In genomic region chr3:127589600-127590281, GRCh38 we compare ENCODE assay signal across 8 cellular contexts. TPM values are rescaled to one million over a fixed set of nuclear protein-coding genes. Genes with fewer than 3 reads are reported as not detected.
DNase-seq lines count a peak whose midpoint lies in the region; ATAC-seq lines count a peak whose summit lies in the region.

No MANE protein-coding gene starts in this region.

- peak; percentile 31 for DNase-seq in activated naive CD4-positive, alpha-beta T cell treated with anti-CD3 and anti-CD28 coated beads for 36 hours
- no peak for DNase-seq in activated naive CD4-positive, alpha-beta T cell treated with Interleukin-2 at 50 U/mL for 16 hours
- peak; percentile 20 for DNase-seq in activated naive CD4-positive, alpha-beta T cell treated with anti-CD3 and anti-CD28 coated beads, Interleukin-2, amount 50 U/mL, for 16 hours
- DNase-seq in left cardiac atrium (no peak), retina (peak; percentile 64), NCI-H1092 treated with DMSO at 0.1 percent for 48 hours (lab: John Stamatoyannopoulos, UW) (no peak), GM19240 (ENCODE audit: insufficient read length, low spot score) (no peak)

- CTCF ChIA-PET in activated naive CD4-positive, alpha-beta T cell treated with anti-CD3 and anti-CD28 coated beads for 36 hours (lab: Charles Lee), result interaction anchor here (0.7 to 2.9 kb wide), 3 partner anchors 8 to 15 kb away, joined by 3 to 10 read pairs (median 6); partner anchors contain the start of gene MCM2

- no peaks in the 10 kb centered on the region for H3K36me3 Mint-ChIP-seq in activated naive CD4-positive, alpha-beta T cell treated with anti-CD3 and anti-CD28 coated beads for 36 hours (ENCODE audit: low read depth)

- peak overlapping the region; percentile 2 for H3K27ac Mint-ChIP-seq in activated naive CD4-positive, alpha-beta T cell treated with anti-CD3 and anti-CD28 coated beads for 36 hours

- intact Hi-C loops in activated naive CD4-positive, alpha-beta T cell treated with anti-CD3 and anti-CD28 coated beads for 36 hours (cut with micrococcal nuclease), result loop anchor here (1.0 to 10.0 kb wide), 5 partner anchors 9 to 1675 kb away; partner anchors contain the start of genes ABTB1, MCM2 and PLXNA1
- intact Hi-C loops in left cardiac atrium (cut with DNase I), result no loop called here

- H3K4me3 Mint-ChIP-seq in activated naive CD4-positive, alpha-beta T cell treated with anti-CD3 and anti-CD28 coated beads for 36 hours, result peak overlapping the region; percentile 93

- H3K4me1 Mint-ChIP-seq in activated naive CD4-positive, alpha-beta T cell treated with anti-CD3 and anti-CD28 coated beads for 36 hours (ENCODE audit: low read depth), result peaks cover 39% of the 10 kb centered on the region

- ATAC-seq in HG03439 (IDR thresholded peaks at IDR 0.05; ENCODE audit: unreplicated experiment), result peak; percentile 14
- ATAC-seq in left cardiac atrium, result peak; percentile 24 to 34

- no peaks in the 10 kb centered on the region for H3K9me3 Mint-ChIP-seq in activated naive CD4-positive, alpha-beta T cell treated with anti-CD3 and anti-CD28 coated beads for 36 hours

- H3K27me3 Mint-ChIP-seq in activated naive CD4-positive, alpha-beta T cell treated with anti-CD3 and anti-CD28 coated beads for 36 hours (ENCODE audit: low read depth), result no peaks in the 10 kb centered on the region

RNA-seq across cellular contexts. Expression of gene TPRA1, which starts 0.8 kb away (rescaled TPM):
- 10 to 100 TPM; 15.1 to 15.9 TPM for total RNA-seq in activated naive CD4-positive, alpha-beta T cell treated with anti-CD3 and anti-CD28 coated beads for 36 hours
- total RNA-seq in left cardiac atrium, result 10 to 100 TPM; 19.4 to 20.4 TPM

RNA-seq across cellular contexts. Expression of gene MCM2, which starts 8.5 kb away (rescaled TPM):
- total RNA-seq in activated naive CD4-positive, alpha-beta T cell treated with anti-CD3 and anti-CD28 coated beads for 36 hours, result 100 to 1,000 TPM; 250 to 259 TPM
- 1 to 10 TPM; 4.7 to 9.2 TPM for total RNA-seq in left cardiac atrium

RNA-seq across cellular contexts. Expression of gene PODXL2, which starts 39.2 kb away (rescaled TPM):
- total RNA-seq in activated naive CD4-positive, alpha-beta T cell treated with anti-CD3 and anti-CD28 coated beads for 36 hours, result 1 to 10 TPM in 1 of 2 experiments, under 1 TPM in 1; 0.98 to 1.1 TPM
- total RNA-seq in left cardiac atrium, result 1 to 10 TPM; 1.6 to 3.0 TPM

Comparison
In these comparisons a context has a peak if more than half of its experiments do, and no peak if none do; other contexts are left out.
1. DNase-seq: peak in activated naive CD4-positive, alpha-beta T cell treated with anti-CD3 and anti-CD28 coated beads for 36 hours (single experiment), activated naive CD4-positive, alpha-beta T cell treated with anti-CD3 and anti-CD28 coated beads, Interleukin-2, amount 50 U/mL, for 16 hours (single experiment) and retina (single experiment); none in activated naive CD4-positive, alpha-beta T cell treated with Interleukin-2 at 50 U/mL for 16 hours (single experiment), left cardiac atrium (single experiment), NCI-H1092 treated with DMSO at 0.1 percent for 48 hours (single experiment) and GM19240 (single experiment).
2. RNA of gene MCM2, which starts 8.5 kb away (total RNA-seq): 250 to 259 TPM in activated naive CD4-positive, alpha-beta T cell treated with anti-CD3 and anti-CD28 coated beads for 36 hours; 4.7 to 9.2 TPM in left cardiac atrium; every median in the first group is over 10 times any median in the second.